ENCODE assay signal across 27 cellular contexts in the genomic region with DNA sequence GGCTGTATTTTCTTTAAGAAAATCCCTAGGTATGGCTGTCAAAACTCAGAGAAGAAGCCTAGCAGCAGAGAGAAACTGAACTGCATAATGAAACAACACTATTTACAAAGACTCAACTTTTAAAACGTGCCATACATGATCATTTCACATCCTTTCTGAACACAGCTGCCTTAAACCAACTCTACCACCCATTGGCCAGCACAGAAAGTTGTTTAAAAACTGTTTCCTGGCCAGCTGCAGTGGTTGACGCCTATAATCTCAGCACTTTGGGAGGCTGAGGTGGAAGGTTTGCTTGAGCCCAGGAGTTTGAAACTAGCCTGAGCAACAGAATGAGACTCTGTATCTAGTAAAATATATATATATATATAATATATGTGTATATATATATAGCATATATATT.
"Had no signal": no experiment of that assay in that cellular context is flagged by ENCODE, and none has a peak within 500 bp of the region (broad histone marks: within the 10 kb centered on the region; RNA-seq: fewer than 3 reads in every experiment).

No MANE protein-coding gene starts in this region.

- DNase-seq: activated CD4-positive, alpha-beta memory T cell treated with anti-CD3 and anti-CD28 coated beads for 36 hours; activated CD4-positive, alpha-beta T cell treated with anti-CD3 and anti-CD28 coated beads for 36 hours; activated CD4-positive, alpha-beta T cell treated with anti-CD3 and anti-CD28 coated beads, Interleukin-2, amount 10 ng/mL, durations not matched to agents 24 days and 14 days; activated CD4-positive, CD25-positive, alpha-beta regulatory T cell; activated CD4-positive, CD25-positive, alpha-beta regulatory T cell treated with anti-CD3 and anti-CD28 coated beads, Interleukin-2, amount 50 U/mL, for 72 hours; activated CD8-positive, alpha-beta memory T cell treated with anti-CD3 and anti-CD28 coated beads, Interleukin-2, amount 10 ng/mL, durations not matched to agents 7 days and 5 days; activated CD8-positive, alpha-beta memory T cell treated with anti-CD3 and anti-CD28 coated beads, Interleukin-2, amount 50 U/mL, for 4 hours; activated CD8-positive, alpha-beta T cell treated with anti-CD3 and anti-CD28 coated beads, Interleukin-2, amount 10 ng/mL, durations not matched to agents 7 days and 5 days; activated effector memory CD4-positive, alpha-beta T cell treated with anti-CD3 and anti-CD28 coated beads, Interleukin-2, amount 50 U/mL, for 16 hours; activated naive CD4-positive, alpha-beta T cell treated with anti-CD3 and anti-CD28 coated beads for 36 hours; activated naive CD8-positive, alpha-beta T cell treated with anti-CD3 and anti-CD28 coated beads, Interleukin-2, amount 10 ng/mL, durations not matched to agents 7 days and 5 days; activated T-cell treated with anti-CD3 and anti-CD28 coated beads, Interleukin-2, amount 50 U/mL, for 1 hour; activated T-cell treated with anti-CD3 and anti-CD28 coated beads, Interleukin-2, amount 50 U/mL, for 48 hours; central memory CD4-positive, alpha-beta T cell; cerebellar nuclear complex; colonic mucosa; effector CD8-positive, alpha-beta T cell; endodermal cell; foreskin fibroblast; head of caudate nucleus; hippocampal formation; T1000 had no signal

- H3K4me1 ChIP-seq: ascending aorta, breast epithelium, colonic mucosa had no signal

- ATAC-seq: activated CD4-positive, alpha-beta T cell treated with anti-CD3 and anti-CD28 coated beads for 36 hours; activated CD8-positive, alpha-beta memory T cell treated with anti-CD3 and anti-CD28 coated beads, Interleukin-2, amount 10 ng/mL, durations not matched to agents 7 days and 5 days; activated CD8-positive, alpha-beta T cell treated with anti-CD3 and anti-CD28 coated beads, Interleukin-2, amount 10 ng/mL, durations not matched to agents 7 days and 5 days; esophagus mucosa had no signal

- H3K27me3 ChIP-seq: ascending aorta, breast epithelium, cardiac muscle cell, colonic mucosa had no signal

- H3K36me3 ChIP-seq: ascending aorta, breast epithelium, cardiac muscle cell, colonic mucosa had no signal

- H3K9me3 ChIP-seq: ascending aorta, colonic mucosa had no signal

- H3K27ac ChIP-seq: ascending aorta, breast epithelium, cardiac muscle cell, colonic mucosa had no signal

- H3K4me3 ChIP-seq: ascending aorta, cardiac muscle cell, colonic mucosa had no signal

- FAIRE-seq: frontal cortex had no signal
